28 cellular contexts compared by ENCODE assay signal in genomic region chr6:85191656-85192055, GRCh38.
DNase-seq lines count a peak whose midpoint lies in the region; ATAC-seq and TF ChIP-seq lines count a peak whose summit lies in the region.
"Had no signal": no experiment of that assay in that cellular context is flagged by ENCODE, and none has a peak within 500 bp of the region (broad histone marks: within the 10 kb centered on the region; RNA-seq: fewer than 3 reads in every experiment).

No MANE protein-coding gene starts in this region.

- no peak for TF ChIP-seq POLR2A in vagina (IDR thresholded peaks at IDR 0.05)

- H3K36me3 ChIP-seq in vagina, result no peaks in the 10 kb centered on the region
- H3K36me3 ChIP-seq: left lung had no signal

- DNase-seq in AG10803 (ENCODE audit: low read depth), result peak; percentile 84
- peak; percentile 66 for DNase-seq in LHCN-M2 (ENCODE audit: low read depth)
- DNase-seq in dermis microvascular lymphatic vessel endothelial cell (ENCODE audit: low read depth in 2 of 2), result peak; percentile 23 to 51
- peak; percentile 53 for DNase-seq in myocyte (ENCODE audit: low read depth)
- no peak for DNase-seq in NCI-H1930 (lab: John Stamatoyannopoulos, UW)
- DNase-seq in medulla oblongata (ENCODE audit: extremely low spot score), result no peak
- DNase-seq in vagina (ENCODE audit: extremely low spot score in 2 of 2), result no peak
- DNase-seq: ACHN; activated CD4-positive, alpha-beta T cell treated with anti-CD3 and anti-CD28 coated beads for 36 hours; activated gamma-delta T cell treated with Interleukin-2 at 50 U/mL for 16 hours; activated T-cell treated with anti-CD3 and anti-CD28 coated beads, Interleukin-2, amount 50 U/mL, for 4 hours; body of pancreas; effector CD8-positive, alpha-beta T cell; hypothalamus; Kasumi-1; left lung; NCI-H1048; NCI-H1694; NCI-H2171 treated with DMSO at 0.1 percent for 48 hours; NCI-H524; NK-92 treated with Interleukin-12 subunit alpha and Interleukin-12 subunit beta, amount 100 ng/mL, for 24 hours; Right ventricle myocardium superior; stimulated activated CD4-positive, alpha-beta T cell treated with anti-CD3 and anti-CD28 coated beads, Interleukin-12 subunit alpha, Interleukin-12 subunit beta, amount 100 ng/mL, for 4 hours; stimulated activated CD4-positive, alpha-beta T cell treated with anti-CD3 and anti-CD28 coated beads, Interleukin-4, amount 100 ng/mL, for 1 hour had no signal

- TF ChIP-seq CTCF in AG10803 (conservative IDR thresholded peaks at IDR 0.05; ENCODE audit: low read length) (no peak), vagina (IDR thresholded peaks at IDR 0.05) (no peak)

- H3K27me3 ChIP-seq in vagina, result no peaks in the 10 kb centered on the region
- H3K27me3 ChIP-seq: body of pancreas, left lung had no signal

- no peaks in the 10 kb centered on the region for H3K9me3 ChIP-seq in vagina
- H3K9me3 ChIP-seq: body of pancreas had no signal

- no peaks in the 10 kb centered on the region for H3K4me1 ChIP-seq in vagina
- H3K4me1 ChIP-seq: body of pancreas, left lung had no signal

- H3K4me3 ChIP-seq in AG10803 (ENCODE audit: low read length) (no peak overlapping the region), vagina (no peak overlapping the region)
- H3K4me3 ChIP-seq: body of pancreas, left lung had no signal

- H3K27ac ChIP-seq in vagina, result no peak overlapping the region
- H3K27ac ChIP-seq: body of pancreas, left lung had no signal

- intact Hi-C loops in vagina (cut with DNase I), result no loop called here

- ATAC-seq in GM19023 (IDR thresholded peaks at IDR 0.05; ENCODE audit: unreplicated experiment), result no peak
- ATAC-seq: activated CD4-positive, alpha-beta T cell treated with anti-CD3 and anti-CD28 coated beads for 36 hours; activated T-cell treated with anti-CD3 and anti-CD28 coated beads, Interleukin-2, amount 50 U/mL, for 4 hours; body of pancreas; HepG2; left lung; natural killer cell treated with Interleukin-12 subunit alpha and Interleukin-12 subunit beta and Interleukin-15 and Interleukin-18, amount 100 ng/mL, for 72 hours; PC-3 had no signal

Comparison
In these comparisons a context has a peak if more than half of its experiments do, and no peak if none do; other contexts are left out.
1. DNase-seq: peak in AG10803 (single experiment), LHCN-M2 (single experiment), dermis microvascular lymphatic vessel endothelial cell (2 of 2) and myocyte (single experiment); none in NCI-H1930 (0 of 2), medulla oblongata (single experiment) and vagina (0 of 2).